13 cellular contexts compared by ENCODE assay signal in genomic region chr6:32836873-32837272, GRCh38. TPM values are rescaled to one million over a fixed set of nuclear protein-coding genes. Genes with fewer than 3 reads are reported as not detected.
DNase-seq lines count a peak whose midpoint lies in the region; ATAC-seq, FAIRE-seq and TF ChIP-seq lines count a peak whose summit lies in the region.
"Had no signal": no experiment of that assay in that cellular context is flagged by ENCODE, and none has a peak within 500 bp of the region (broad histone marks: within the 10 kb centered on the region; RNA-seq: fewer than 3 reads in every experiment).

No MANE protein-coding gene starts in this region.

- no peaks in the 10 kb centered on the region for H4K20me1 ChIP-seq in hepatocyte (ENCODE audit: insufficient read depth, poor library complexity, severe bottlenecking)

- H3K4me3 ChIP-seq in Caco-2 (ENCODE audit: low read depth, low read length) = no peak overlapping the region
- no peak overlapping the region for H3K4me3 ChIP-seq in hepatocyte

- H3K9me2 ChIP-seq in hepatocyte (replicated peaks; ENCODE audit: insufficient read depth) = no peaks in the 10 kb centered on the region

- no peaks in the 10 kb centered on the region for H3K79me2 ChIP-seq in hepatocyte

- H3K4me1 ChIP-seq in Caco-2 (peaks cover 5% of the 10 kb centered on the region), hepatocyte (ENCODE audit: insufficient read depth) (peaks cover 7% of the 10 kb centered on the region)

- H2AFZ ChIP-seq in hepatocyte = no peak overlapping the region

- H3K27me3 Mint-ChIP-seq in Caco-2 (ENCODE audit: insufficient read depth, unreplicated experiment) = no peaks in the 10 kb centered on the region
- peaks cover 1% of the 10 kb centered on the region; the same call in 1 of the 2 replicates for H3K27me3 Mint-ChIP-seq in HFFc6 (ENCODE audit: insufficient read depth)
- H3K27me3 Mint-ChIP-seq in natural killer cell treated with Interleukin-12 subunit alpha and Interleukin-12 subunit beta and Interleukin-15 and Interleukin-18, amount 100 ng/mL, for 72 hours = no peaks in the 10 kb centered on the region

- H3K4me2 ChIP-seq in hepatocyte = no peak overlapping the region

- H3K36me3 Mint-ChIP-seq in Caco-2 (ENCODE audit: insufficient read depth, unreplicated experiment) = no peaks in the 10 kb centered on the region
- H3K36me3 Mint-ChIP-seq in HFFc6 (ENCODE audit: low read depth) = peaks cover 17% of the 10 kb centered on the region
- peaks cover 56 to 73% of the 10 kb centered on the region in 2 donors for H3K36me3 Mint-ChIP-seq in activated naive CD4-positive, alpha-beta T cell treated with anti-CD3 and anti-CD28 coated beads, Interleukin-2, amount 50 U/mL, for 72 hours
- H3K36me3 Mint-ChIP-seq in natural killer cell treated with Interleukin-12 subunit alpha and Interleukin-12 subunit beta and Interleukin-15 and Interleukin-18, amount 100 ng/mL, for 72 hours = peaks cover 64% of the 10 kb centered on the region

- no peak overlapping the region for H3K27ac Mint-ChIP-seq in Caco-2 (ENCODE audit: unreplicated experiment)
- H3K27ac Mint-ChIP-seq in HFFc6 = peak overlapping the region; percentile 85
- H3K27ac Mint-ChIP-seq in activated naive CD4-positive, alpha-beta T cell treated with anti-CD3 and anti-CD28 coated beads, Interleukin-2, amount 50 U/mL, for 72 hours = peak overlapping the region; percentile 94 to 100
- H3K27ac Mint-ChIP-seq in natural killer cell treated with Interleukin-12 subunit alpha and Interleukin-12 subunit beta and Interleukin-15 and Interleukin-18, amount 100 ng/mL, for 72 hours = peak overlapping the region; percentile 98 to 100

- no peak for DNase-seq in Caco-2
- DNase-seq in HFFc6 = no peak
- no peak for DNase-seq in activated naive CD4-positive, alpha-beta T cell treated with anti-CD3 and anti-CD28 coated beads, Interleukin-2, amount 50 U/mL, for 72 hours (ENCODE audit: low spot score in 2 of 2)
- no peak for DNase-seq in natural killer cell treated with Interleukin-12 subunit alpha and Interleukin-12 subunit beta and Interleukin-15 and Interleukin-18, amount 100 ng/mL, for 72 hours (ENCODE audit: low spot score)
- no peak for DNase-seq in D721Med (ENCODE audit: insufficient read length, low spot score)
- no peak for DNase-seq in HCEC 1CT
- no peak for DNase-seq in hepatocyte (ENCODE audit: low spot score)
- DNase-seq: erythroblast, KG1, midbrain, NCI-H2107, testis had no signal

- no peak overlapping the region for H3K27ac ChIP-seq in hepatocyte

- BruUV-seq in Caco-2 (replicated peaks; lab: Mats Ljungman, UMichigan) = no TSS peak

- peak overlapping the region; percentile 72 for H3K4me3 Mint-ChIP-seq in Caco-2 (ENCODE audit: unreplicated experiment)
- peak overlapping the region; percentile 88 for H3K4me3 Mint-ChIP-seq in HFFc6
- H3K4me3 Mint-ChIP-seq in natural killer cell treated with Interleukin-12 subunit alpha and Interleukin-12 subunit beta and Interleukin-15 and Interleukin-18, amount 100 ng/mL, for 72 hours = peak overlapping the region; percentile 89

- H3K9me3 Mint-ChIP-seq in Caco-2 (ENCODE audit: unreplicated experiment) (no peaks in the 10 kb centered on the region), HFFc6 (no peaks in the 10 kb centered on the region)
- peaks cover 0 to 4% of the 10 kb centered on the region in 2 donors for H3K9me3 Mint-ChIP-seq in activated naive CD4-positive, alpha-beta T cell treated with anti-CD3 and anti-CD28 coated beads, Interleukin-2, amount 50 U/mL, for 72 hours
- H3K9me3 Mint-ChIP-seq in natural killer cell treated with Interleukin-12 subunit alpha and Interleukin-12 subunit beta and Interleukin-15 and Interleukin-18, amount 100 ng/mL, for 72 hours = no peaks in the 10 kb centered on the region

- WGBS in hepatocyte (ENCODE audit: low lambda C conversion rate, missing lambda C conversion rate) = 84% methylated on average over 2 of the region's 2 CpGs

- no peak for ATAC-seq in activated naive CD4-positive, alpha-beta T cell treated with anti-CD3 and anti-CD28 coated beads, Interleukin-2, amount 50 U/mL, for 72 hours
- no peak for ATAC-seq in natural killer cell treated with Interleukin-12 subunit alpha and Interleukin-12 subunit beta and Interleukin-15 and Interleukin-18, amount 100 ng/mL, for 72 hours

- H3K9me3 ChIP-seq in Caco-2 (no peaks in the 10 kb centered on the region), hepatocyte (ENCODE audit: low read depth) (no peaks in the 10 kb centered on the region)
- H3K9me3 ChIP-seq: right atrium auricular region, testis had no signal

- TF ChIP-seq CTCF in Caco-2 (IDR thresholded peaks at IDR 0.05; ENCODE audit: insufficient read depth in 1 of 2, low read depth in 1 of 2, low read length in 1 of 2, severe bottlenecking in 1 of 2, unreplicated experiment in 1 of 2) (no peak), HFFc6 (IDR thresholded peaks at IDR 0.05) (no peak), D721Med (IDR thresholded peaks at IDR 0.05; ENCODE audit: insufficient read depth, missing control alignments) (no peak), hepatocyte (IDR thresholded peaks at IDR 0.05; ENCODE audit: poor library complexity) (no peak)

- peaks cover 8% of the 10 kb centered on the region for H3K4me1 Mint-ChIP-seq in Caco-2 (ENCODE audit: low read depth, unreplicated experiment)
- peaks cover 26% of the 10 kb centered on the region for H3K4me1 Mint-ChIP-seq in HFFc6 (ENCODE audit: low read depth)
- peaks cover 72 to 78% of the 10 kb centered on the region in 2 donors for H3K4me1 Mint-ChIP-seq in natural killer cell treated with Interleukin-12 subunit alpha and Interleukin-12 subunit beta and Interleukin-15 and Interleukin-18, amount 100 ng/mL, for 72 hours (ENCODE audit: low read depth in 2 of 2)

- H3K36me3 ChIP-seq in Caco-2 (ENCODE audit: control insufficient read depth, insufficient read depth, low read length) (no peaks in the 10 kb centered on the region), hepatocyte (replicated peaks; ENCODE audit: insufficient read depth, low read depth) (no peaks in the 10 kb centered on the region)

- no peak for FAIRE-seq in D721Med (lab: Jason Lieb, UNC)

- POLR2A ChIA-PET in Caco-2 (lab: Charles Lee) = interaction anchor here (2.5 kb wide), 1 partner anchor 135 kb away, joined by 13 read pairs; no protein-coding TSS in a partner anchor

- H3K27me3 ChIP-seq in Caco-2 (replicated peaks; ENCODE audit: control insufficient read depth, insufficient read depth, low read length) (no peaks in the 10 kb centered on the region), hepatocyte (no peaks in the 10 kb centered on the region)
- H3K27me3 ChIP-seq: right atrium auricular region, testis had no signal

- intact Hi-C loops in Caco-2 (cut with micrococcal nuclease; ENCODE audit: unreplicated experiment) = loop anchor here (5.0 kb wide), 1 partner anchor 110 kb away; no protein-coding TSS in a partner anchor

- CTCF ChIA-PET in Caco-2 (lab: Charles Lee) = no interaction called here

RNA-seq across cellular contexts. Expression of gene TAP2, which starts 1.7 kb away (rescaled TPM):
- total RNA-seq in Caco-2 (2022) (10.3 and 11.9 TPM in 2 replicates), hepatocyte (5.9 and 11.7 TPM in 2 replicates)
- total RNA-seq in HFFc6 (2021; fragmentation: NEBNext Ultra II Directional; extraction: Animal tissue kit (Norgen Biotek cat#: 25700)) = 10 to 100 TPM; 25.3 to 47.5 (median 39.2) TPM
- total RNA-seq in activated naive CD4-positive, alpha-beta T cell treated with anti-CD3 and anti-CD28 coated beads, Interleukin-2, amount 50 U/mL, for 72 hours = 100 to 1,000 TPM; 118 to 128 TPM
- total RNA-seq in natural killer cell treated with Interleukin-12 subunit alpha and Interleukin-12 subunit beta and Interleukin-15 and Interleukin-18, amount 100 ng/mL, for 72 hours = 100 to 1,000 TPM; 220 to 252 TPM
- 1.2 and 1.7 TPM in 2 replicates for polyA plus RNA-seq in hepatocyte

RNA-seq across cellular contexts. Expression of gene PSMB8, which starts 7.0 kb away (rescaled TPM):
- total RNA-seq in Caco-2 (2022) (3.7 and 3.9 TPM in 2 replicates), hepatocyte (19.1 and 25.7 TPM in 2 replicates)
- total RNA-seq in HFFc6 (2021; fragmentation: NEBNext Ultra II Directional; extraction: Animal tissue kit (Norgen Biotek cat#: 25700)) = 10 to 100 TPM; 24.4 to 43.3 (median 39.5) TPM
- total RNA-seq in activated naive CD4-positive, alpha-beta T cell treated with anti-CD3 and anti-CD28 coated beads, Interleukin-2, amount 50 U/mL, for 72 hours = 100 to 1,000 TPM; 334 to 353 TPM
- total RNA-seq in natural killer cell treated with Interleukin-12 subunit alpha and Interleukin-12 subunit beta and Interleukin-15 and Interleukin-18, amount 100 ng/mL, for 72 hours = 100 to 1,000 TPM; 259 to 356 TPM
- 18.6 and 36.7 TPM in 2 replicates for polyA plus RNA-seq in hepatocyte

RNA-seq across cellular contexts. Expression of gene TAP1, which starts 16.6 kb away (rescaled TPM):
- total RNA-seq in Caco-2 (2022) = 2.4 and 3.7 TPM in 2 replicates
- total RNA-seq in HFFc6 (2021; fragmentation: NEBNext Ultra II Directional; extraction: Animal tissue kit (Norgen Biotek cat#: 25700)) = 10 to 100 TPM; 29.9 to 42.6 (median 37.8) TPM
- total RNA-seq in activated naive CD4-positive, alpha-beta T cell treated with anti-CD3 and anti-CD28 coated beads, Interleukin-2, amount 50 U/mL, for 72 hours = 100 to 1,000 TPM; 234 to 319 TPM
- total RNA-seq in natural killer cell treated with Interleukin-12 subunit alpha and Interleukin-12 subunit beta and Interleukin-15 and Interleukin-18, amount 100 ng/mL, for 72 hours = 100 to 1,000 TPM; 512 to 588 TPM
- 13.7 and 15.2 TPM in 2 replicates for total RNA-seq in hepatocyte
- polyA plus RNA-seq in hepatocyte = 11.0 and 14.1 TPM in 2 replicates

RNA-seq across cellular contexts. Expression of gene PSMB9, which starts 17.1 kb away (rescaled TPM):
- total RNA-seq in Caco-2 (2022) (1.3 TPM in 1 of 2 replicates, not detected in the other), hepatocyte (1.3 TPM in 1 of 2 replicates, not detected in the other)
- total RNA-seq in HFFc6 (2021; fragmentation: NEBNext Ultra II Directional; extraction: Animal tissue kit (Norgen Biotek cat#: 25700)) = 10 to 100 TPM in 4 of 6 experiments, 1 to 10 TPM in 2; 4.9 to 23.9 (median 20.9) TPM
- total RNA-seq in activated naive CD4-positive, alpha-beta T cell treated with anti-CD3 and anti-CD28 coated beads, Interleukin-2, amount 50 U/mL, for 72 hours = 100 to 1,000 TPM; 202 to 262 TPM
- total RNA-seq in natural killer cell treated with Interleukin-12 subunit alpha and Interleukin-12 subunit beta and Interleukin-15 and Interleukin-18, amount 100 ng/mL, for 72 hours = 100 to 1,000 TPM; 212 to 401 TPM
- polyA plus RNA-seq in hepatocyte = 3.1 and 3.3 TPM in 2 replicates

RNA-seq across cellular contexts. Expression of gene HLA-DOB, which starts 20.1 kb away (rescaled TPM):
- 0.61 and 0.65 TPM in 2 replicates for total RNA-seq in Caco-2 (2022)
- under 1 TPM in 2 of 6 experiments, not detected in 4; 0.14 to 0.28 TPM for total RNA-seq in HFFc6 (2021; fragmentation: NEBNext Ultra II Directional; extraction: Animal tissue kit (Norgen Biotek cat#: 25700))
- total RNA-seq in activated naive CD4-positive, alpha-beta T cell treated with anti-CD3 and anti-CD28 coated beads, Interleukin-2, amount 50 U/mL, for 72 hours = 1 to 10 TPM; 3.8 to 4.0 TPM
- total RNA-seq in natural killer cell treated with Interleukin-12 subunit alpha and Interleukin-12 subunit beta and Interleukin-15 and Interleukin-18, amount 100 ng/mL, for 72 hours = 10 to 100 TPM in 1 of 2 donors, 1 to 10 TPM in 1; 3.3 to 13.9 TPM
- total RNA-seq in hepatocyte = not detected in 2 replicates
- 0.94 TPM in 1 of 2 replicates, not detected in the other for polyA plus RNA-seq in hepatocyte
- total RNA-seq: right atrium auricular region had no signal

Comparison
In these comparisons a context has a peak if more than half of its experiments do, and no peak if none do; other contexts are left out.
1. RNA of gene TAP1, which starts 16.6 kb away (total RNA-seq): 512 to 588 TPM in natural killer cell treated with Interleukin-12 subunit alpha and Interleukin-12 subunit beta and Interleukin-15 and Interleukin-18, amount 100 ng/mL, for 72 hours and 234 to 319 TPM in activated naive CD4-positive, alpha-beta T cell treated with anti-CD3 and anti-CD28 coated beads, Interleukin-2, amount 50 U/mL, for 72 hours; 29.9 to 42.6 TPM in HFFc6, 13.7 to 15.2 TPM in hepatocyte and 2.4 to 3.7 TPM in Caco-2; every median in the first group is over 4 times any median in the second.
2. Peak in every context shown above with its lines, with median percentiles within 50 percentile points of each other: H3K4me3 Mint-ChIP-seq.